ENCODE assay signal across 19 cellular contexts in the genomic region with DNA sequence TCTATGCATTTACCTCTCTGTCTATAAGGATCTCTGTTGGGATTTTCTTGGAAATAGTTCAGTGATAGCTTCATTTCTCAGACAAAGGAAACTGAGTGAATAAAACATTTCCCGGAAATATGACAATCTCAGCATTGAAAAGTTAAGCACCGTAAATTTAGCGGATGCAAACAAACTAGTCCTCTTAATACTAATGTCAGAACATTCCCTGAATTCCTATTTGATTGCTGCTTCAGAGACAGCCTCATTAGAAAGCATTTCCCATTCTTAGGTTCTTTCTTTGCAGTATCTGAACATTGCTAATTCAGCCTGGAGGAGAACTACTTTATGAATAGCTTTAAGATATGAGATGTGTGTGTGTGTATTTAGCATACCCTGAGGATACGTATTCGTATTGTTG.
A peak's percentile ranks its signal among the peaks of the same experiment; 100 is the strongest.
DNase-seq lines count a peak whose midpoint lies in the region; ATAC-seq, FAIRE-seq and TF ChIP-seq lines count a peak whose summit lies in the region.
"Had no signal": no experiment of that assay in that cellular context is flagged by ENCODE, and none has a peak within 500 bp of the region (broad histone marks: within the 10 kb centered on the region; RNA-seq: fewer than 3 reads in every experiment).

No MANE protein-coding gene starts in this region.

- DNase-seq in EL (peak; percentile 45), endothelial cell of umbilical vein (ENCODE audit: low read depth, low spot score) (peak; percentile 39), renal cortical epithelial cell (ENCODE audit: low read depth) (peak; percentile 59), NCI-H1930 (lab: John Stamatoyannopoulos, UW) (no peak), HT-29 (ENCODE audit: low spot score) (no peak)
- DNase-seq: C1 segment of cervical spinal cord; Calu3; CD4-positive, alpha-beta memory T cell; COR-L47; DMS153; DND-41; GF-D8; GOT3; HFFc6 had no signal

- peak overlapping the region in 1 of 3 experiments; percentile 31 for H3K4me3 ChIP-seq in endothelial cell of umbilical vein (replicated peaks in 1 of 3; ENCODE audit: insufficient read depth in 1 of 3, low read depth in 1 of 3, low read length in 3 of 3)
- H3K4me3 ChIP-seq: HAP-1 had no signal

- dilution Hi-C loops in endothelial cell of umbilical vein (cut with MboI; ENCODE audit: extremely low pct_ligation_motif_present, low sequenced_read_pairs) = no loop called here

- POLR2A ChIA-PET in endothelial cell of umbilical vein (lab: Charles Lee) = no interaction called here

- H3K9me1 ChIP-seq in endothelial cell of umbilical vein (replicated peaks; ENCODE audit: control insufficient read depth, extremely low read depth, insufficient read depth, low read length) = no peaks in the 10 kb centered on the region

- FAIRE-seq in endothelial cell of umbilical vein (lab: Jason Lieb, UNC) = peak; percentile 90
- FAIRE-seq: GM12891, GM18507, H54 had no signal

- H3K79me2 ChIP-seq in endothelial cell of umbilical vein (ENCODE audit: control insufficient read depth, insufficient read depth, low read length) = no peaks in the 10 kb centered on the region

- H3K27ac ChIP-seq in endothelial cell of umbilical vein (ENCODE audit: insufficient read depth, low read depth, low read length) = peak overlapping the region; percentile 26

- no peak overlapping the region for H3K9ac ChIP-seq in endothelial cell of umbilical vein (replicated peaks; ENCODE audit: extremely low read depth, insufficient read depth, low read length)

- no peaks in the 10 kb centered on the region for H4K20me1 ChIP-seq in endothelial cell of umbilical vein (replicated peaks; ENCODE audit: control insufficient read depth, extremely low read depth, insufficient read depth, low read length)

- intact Hi-C loops in endothelial cell of umbilical vein (cut with micrococcal nuclease) = loop anchor here (2.0 to 10.0 kb wide), 2 partner anchors 21 to 463 kb away; no protein-coding TSS in a partner anchor

- CTCF ChIA-PET in endothelial cell of umbilical vein (lab: Charles Lee) = interaction anchor here (0.6 to 1.4 kb wide), 5 partner anchors 9 to 154 kb away, joined by 3 to 5 read pairs (median 3); no protein-coding TSS in a partner anchor

- ATAC-seq in SK-N-SH treated with all-trans-retinoic acid at 6 μM for 48 hours = no peak

- BruUV-seq in endothelial cell of umbilical vein (replicated peaks; lab: Mats Ljungman, UMichigan) = no TSS peak

- peak overlapping the region; percentile 47 for H2AFZ ChIP-seq in endothelial cell of umbilical vein (ENCODE audit: low read depth, low read length)

- peak overlapping the region; percentile 84 for H3K4me2 ChIP-seq in endothelial cell of umbilical vein (ENCODE audit: insufficient read depth, low read length)

- H3K36me3 ChIP-seq in endothelial cell of umbilical vein (ENCODE audit: control insufficient read depth in 2 of 2, extremely low read depth in 1 of 2, insufficient read depth in 2 of 2, low read length in 2 of 2) = no peaks in the 10 kb centered on the region
- H3K36me3 ChIP-seq: HAP-1 had no signal

- no peak for TF ChIP-seq POLR2A in endothelial cell of umbilical vein (IDR thresholded peaks at IDR 0.05; ENCODE audit: low read depth, low read length)

- no peaks in the 10 kb centered on the region for H3K9me3 ChIP-seq in endothelial cell of umbilical vein (replicated peaks; ENCODE audit: control insufficient read depth, insufficient read depth, low read length)
- H3K9me3 ChIP-seq: HAP-1 had no signal

- H3K27me3 ChIP-seq in endothelial cell of umbilical vein (ENCODE audit: control insufficient read depth in 2 of 2, insufficient read depth in 2 of 2, low read length in 2 of 2) = no peaks in the 10 kb centered on the region

- H3K4me1 ChIP-seq in endothelial cell of umbilical vein (ENCODE audit: control insufficient read depth, extremely low read depth, insufficient read depth, low read length) = peaks cover 17% of the 10 kb centered on the region
- H3K4me1 ChIP-seq: HAP-1 had no signal

- TF ChIP-seq CTCF in endothelial cell of umbilical vein (IDR thresholded peaks at IDR 0.05; ENCODE audit: extremely low read depth in 1 of 2, insufficient read depth in 1 of 2, low read depth in 1 of 2, low read length in 2 of 2) = no peak

TF ChIP-seq in endothelial cell of umbilical vein, 7 proteins besides CTCF, POLR2A, EP300 and RAD21:
- TF ChIP-seq POLR2AphosphoS5 (IDR thresholded peaks at IDR 0.05; ENCODE audit: insufficient read depth, low read depth, low read length) = no peak
- TF ChIP-seq GATA2 (IDR thresholded peaks at IDR 0.05; ENCODE audit: insufficient read depth, insufficient read length, low read depth, low read length) = no peak
- no peak for TF ChIP-seq MYC (IDR thresholded peaks at IDR 0.05; ENCODE audit: low read depth, low read length)
- TF ChIP-seq EZH2 (IDR thresholded peaks at IDR 0.05; ENCODE audit: borderline replicate concordance, low read depth, low read length, severe bottlenecking) = no peak
- TF ChIP-seq JUN (IDR thresholded peaks at IDR 0.05; ENCODE audit: borderline replicate concordance, insufficient read depth, insufficient read length, low read depth) = peak; percentile 36
- TF ChIP-seq FOS (IDR thresholded peaks at IDR 0.05; ENCODE audit: borderline replicate concordance, insufficient read depth, low read length) = peak; percentile 40
- TF ChIP-seq, protein P1, sequence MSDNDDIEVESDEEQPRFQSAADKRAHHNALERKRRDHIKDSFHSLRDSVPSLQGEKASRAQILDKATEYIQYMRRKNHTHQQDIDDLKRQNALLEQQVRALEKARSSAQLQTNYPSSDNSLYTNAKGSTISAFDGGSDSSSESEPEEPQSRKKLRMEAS (IDR thresholded peaks at IDR 0.05; ENCODE audit: insufficient read depth, insufficient read length) = no peak

TF ChIP-seq in SK-N-SH treated with all-trans-retinoic acid at 6 μM for 48 hours, 23 proteins besides CTCF, POLR2A, EP300 and RAD21 (continues in another document):
- no peak for TF ChIP-seq GLIS3 (CRISPR knock-in tag; IDR thresholded peaks at IDR 0.05)
- no peak for TF ChIP-seq ZFP3 (CRISPR knock-in tag; IDR thresholded peaks at IDR 0.05)
- TF ChIP-seq, protein P2, sequence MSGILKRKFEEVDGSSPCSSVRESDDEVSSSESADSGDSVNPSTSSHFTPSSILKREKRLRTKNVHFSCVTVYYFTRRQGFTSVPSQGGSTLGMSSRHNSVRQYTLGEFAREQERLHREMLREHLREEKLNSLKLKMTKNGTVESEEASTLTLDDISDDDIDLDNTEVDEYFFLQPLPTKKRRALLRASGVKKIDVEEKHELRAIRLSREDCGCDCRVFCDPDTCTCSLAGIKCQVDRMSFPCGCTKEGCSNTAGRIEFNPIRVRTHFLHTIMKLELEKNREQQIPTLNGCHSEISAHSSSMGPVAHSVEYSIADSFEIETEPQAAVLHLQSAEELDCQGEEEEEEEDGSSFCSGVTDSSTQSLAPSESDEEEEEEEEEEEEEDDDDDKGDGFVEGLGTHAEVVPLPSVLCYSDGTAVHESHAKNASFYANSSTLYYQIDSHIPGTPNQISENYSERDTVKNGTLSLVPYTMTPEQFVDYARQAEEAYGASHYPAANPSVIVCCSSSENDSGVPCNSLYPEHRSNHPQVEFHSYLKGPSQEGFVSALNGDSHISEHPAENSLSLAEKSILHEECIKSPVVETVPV (CRISPR knock-in tag; IDR thresholded peaks at IDR 0.05) = no peak
- no peak for TF ChIP-seq ARNTL (CRISPR knock-in tag; IDR thresholded peaks at IDR 0.05; ENCODE audit: borderline replicate concordance, low read depth)
- no peak for TF ChIP-seq TCF4 (CRISPR knock-in tag; IDR thresholded peaks at IDR 0.05; ENCODE audit: borderline replicate concordance)
- no peak for TF ChIP-seq RARB (CRISPR knock-in tag; IDR thresholded peaks at IDR 0.05)
- TF ChIP-seq ZNF565 (CRISPR knock-in tag; conservative IDR thresholded peaks at IDR 0.05; ENCODE audit: low read depth) = no peak
- no peak for TF ChIP-seq ISL1 (CRISPR knock-in tag; IDR thresholded peaks at IDR 0.05)
- TF ChIP-seq OSR1 (CRISPR knock-in tag; IDR thresholded peaks at IDR 0.05) = no peak
- TF ChIP-seq, protein P3, sequence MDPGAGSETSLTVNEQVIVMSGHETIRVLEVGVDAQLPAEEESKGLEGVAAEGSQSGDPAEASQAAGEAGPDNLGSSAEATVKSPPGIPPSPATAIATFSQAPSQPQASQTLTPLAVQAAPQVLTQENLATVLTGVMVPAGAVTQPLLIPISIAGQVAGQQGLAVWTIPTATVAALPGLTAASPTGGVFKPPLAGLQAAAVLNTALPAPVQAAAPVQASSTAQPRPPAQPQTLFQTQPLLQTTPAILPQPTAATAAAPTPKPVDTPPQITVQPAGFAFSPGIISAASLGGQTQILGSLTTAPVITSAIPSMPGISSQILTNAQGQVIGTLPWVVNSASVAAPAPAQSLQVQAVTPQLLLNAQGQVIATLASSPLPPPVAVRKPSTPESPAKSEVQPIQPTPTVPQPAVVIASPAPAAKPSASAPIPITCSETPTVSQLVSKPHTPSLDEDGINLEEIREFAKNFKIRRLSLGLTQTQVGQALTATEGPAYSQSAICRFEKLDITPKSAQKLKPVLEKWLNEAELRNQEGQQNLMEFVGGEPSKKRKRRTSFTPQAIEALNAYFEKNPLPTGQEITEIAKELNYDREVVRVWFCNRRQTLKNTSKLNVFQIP (CRISPR knock-in tag; IDR thresholded peaks at IDR 0.05; ENCODE audit: borderline replicate concordance, low read depth) = no peak
- TF ChIP-seq, protein P4, sequence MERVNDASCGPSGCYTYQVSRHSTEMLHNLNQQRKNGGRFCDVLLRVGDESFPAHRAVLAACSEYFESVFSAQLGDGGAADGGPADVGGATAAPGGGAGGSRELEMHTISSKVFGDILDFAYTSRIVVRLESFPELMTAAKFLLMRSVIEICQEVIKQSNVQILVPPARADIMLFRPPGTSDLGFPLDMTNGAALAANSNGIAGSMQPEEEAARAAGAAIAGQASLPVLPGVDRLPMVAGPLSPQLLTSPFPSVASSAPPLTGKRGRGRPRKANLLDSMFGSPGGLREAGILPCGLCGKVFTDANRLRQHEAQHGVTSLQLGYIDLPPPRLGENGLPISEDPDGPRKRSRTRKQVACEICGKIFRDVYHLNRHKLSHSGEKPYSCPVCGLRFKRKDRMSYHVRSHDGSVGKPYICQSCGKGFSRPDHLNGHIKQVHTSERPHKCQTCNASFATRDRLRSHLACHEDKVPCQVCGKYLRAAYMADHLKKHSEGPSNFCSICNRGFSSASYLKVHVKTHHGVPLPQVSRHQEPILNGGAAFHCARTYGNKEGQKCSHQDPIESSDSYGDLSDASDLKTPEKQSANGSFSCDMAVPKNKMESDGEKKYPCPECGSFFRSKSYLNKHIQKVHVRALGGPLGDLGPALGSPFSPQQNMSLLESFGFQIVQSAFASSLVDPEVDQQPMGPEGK (CRISPR knock-in tag; IDR thresholded peaks at IDR 0.05; ENCODE audit: borderline replicate concordance) = no peak
- no peak for TF ChIP-seq SNAI2 (CRISPR knock-in tag; IDR thresholded peaks at IDR 0.05)
- TF ChIP-seq ZNF8 (CRISPR knock-in tag; IDR thresholded peaks at IDR 0.05) = no peak

Comparison
In these comparisons a context has a peak if more than half of its experiments do, and no peak if none do; other contexts are left out.
1. DNase-seq: peak in EL (single experiment), endothelial cell of umbilical vein (single experiment) and renal cortical epithelial cell (single experiment); none in NCI-H1930 (0 of 2) and HT-29 (single experiment).